ENCODE assay signal across 9 cellular contexts in genomic region chr3:128549283-128550112, GRCh38. TPM values are rescaled to one million over a fixed set of nuclear protein-coding genes. Genes with fewer than 3 reads are reported as not detected.
DNase-seq lines count a peak whose midpoint lies in the region; ATAC-seq and TF ChIP-seq lines count a peak whose summit lies in the region.
"Had no signal": no experiment of that assay in that cellular context is flagged by ENCODE, and none has a peak within 500 bp of the region (broad histone marks: within the 10 kb centered on the region; RNA-seq: fewer than 3 reads in every experiment).

No MANE protein-coding gene starts in this region.

- TF ChIP-seq CTCF in lower lobe of right lung (IDR thresholded peaks at IDR 0.05) (no peak), upper lobe of left lung (IDR thresholded peaks at IDR 0.05) (peak in 2 of 6 experiments; percentile 23 to 28)

- no peaks in the 10 kb centered on the region for H3K79me2 ChIP-seq in Karpas-422 (ENCODE audit: low read length)

- WGBS in upper lobe of left lung, 2 donors: 47 to 50% methylated on average over 13 to 20 of the region's 20 CpGs

- no peak for TF ChIP-seq POLR2A in upper lobe of left lung (IDR thresholded peaks at IDR 0.05)

- H3K36me3 ChIP-seq in lower lobe of right lung: no peaks in the 10 kb centered on the region
- H3K36me3 ChIP-seq in upper lobe of left lung: no peaks in the 10 kb centered on the region
- no peaks in the 10 kb centered on the region for H3K36me3 ChIP-seq in Karpas-422 (ENCODE audit: insufficient read depth, low read length)

- H3K4me3 ChIP-seq in lower lobe of right lung: no peak overlapping the region
- H3K4me3 ChIP-seq in upper lobe of left lung: peak overlapping the region in 1 of 4 donors; percentile 2
- no peak overlapping the region for H3K4me3 ChIP-seq in Karpas-422 (ENCODE audit: low read length)

- H3K9me3 ChIP-seq in lower lobe of right lung: no peaks in the 10 kb centered on the region
- H3K9me3 ChIP-seq in upper lobe of left lung: no peaks in the 10 kb centered on the region
- H3K9me3 ChIP-seq in Karpas-422 (ENCODE audit: low read length): no peaks in the 10 kb centered on the region

- no peak overlapping the region for H2AFZ ChIP-seq in Karpas-422 (ENCODE audit: low read length)

- H3K4me1 ChIP-seq in lower lobe of right lung (peaks cover 26% of the 10 kb centered on the region), upper lobe of left lung (peaks cover 12 to 33% (median 21%) of the 10 kb centered on the region in 4 donors), Karpas-422 (ENCODE audit: low read length) (no peaks in the 10 kb centered on the region)

- no peak overlapping the region for H3K9ac ChIP-seq in Karpas-422 (ENCODE audit: low read length)

- H3K9me2 ChIP-seq in Karpas-422 (replicated peaks; ENCODE audit: insufficient read depth, low read length): no peaks in the 10 kb centered on the region

- DNase-seq in OCI-M1 (lab: John Stamatoyannopoulos, UW) (peak; percentile 69), ecto neural progenitor cell (ENCODE audit: low spot score) (peak; percentile 45), lower lobe of right lung (peak; percentile 66), upper lobe of left lung (peak; percentile 66 to 69), Karpas-422 (no peak)
- DNase-seq: stimulated activated CD4-positive, alpha-beta T cell treated with anti-CD3 and anti-CD28 coated beads, Interleukin-2, amount 100 ng/mL, for 48 hours had no signal

- peak; percentile 70 to 95 (median 90) for TF ChIP-seq EP300 in upper lobe of left lung (IDR thresholded peaks at IDR 0.05)

- no peaks in the 10 kb centered on the region for H4K20me1 ChIP-seq in Karpas-422 (ENCODE audit: insufficient read depth, low read depth, low read length)

- no peak overlapping the region for H3K4me2 ChIP-seq in Karpas-422 (ENCODE audit: low read depth, low read length, poor library complexity, severe bottlenecking)

- H3K27ac ChIP-seq in lower lobe of right lung: peak overlapping the region; percentile 69
- peak overlapping the region; percentile 70 to 76 (median 74) for H3K27ac ChIP-seq in upper lobe of left lung
- no peak overlapping the region for H3K27ac ChIP-seq in Karpas-422 (ENCODE audit: low read length)

- H3K27me3 ChIP-seq in lower lobe of right lung (ENCODE audit: low read depth): peaks cover 4% of the 10 kb centered on the region
- H3K27me3 ChIP-seq in upper lobe of left lung: no peaks in the 10 kb centered on the region
- H3K27me3 ChIP-seq in Karpas-422 (ENCODE audit: low read length): no peaks in the 10 kb centered on the region

- intact Hi-C loops in lower lobe of right lung (cut with DNase I): no loop called here

- peak; percentile 75 to 78 for ATAC-seq in lower lobe of right lung
- ATAC-seq in upper lobe of left lung (ENCODE audit: low FRiP score in 2 of 2): peak; percentile 43 to 70
- ATAC-seq in HG02938 (IDR thresholded peaks at IDR 0.05; ENCODE audit: unreplicated experiment): no peak
- no peak for ATAC-seq in GM19467 (IDR thresholded peaks at IDR 0.05; ENCODE audit: unreplicated experiment)
- ATAC-seq in HG03039 (IDR thresholded peaks at IDR 0.05; ENCODE audit: unreplicated experiment): no peak

RNA-seq across cellular contexts. Expression of gene GATA2, which starts 56.5 kb away (rescaled TPM):
- total RNA-seq in lower lobe of right lung (68.3 TPM), upper lobe of left lung (10 to 100 TPM; 17.8 to 97.0 (median 63.0) TPM)
- not detected in 2 replicates for total RNA-seq in Karpas-422 (2014; rRNA removed; shearing (Covaris generic); ENCODE audit: low replicate concordance)

Comparison
In these comparisons a context has a peak if more than half of its experiments do, and no peak if none do; other contexts are left out.
1. ATAC-seq: peak in lower lobe of right lung (2 of 2) and upper lobe of left lung (2 of 2); none in HG02938 (single experiment), GM19467 (single experiment) and HG03039 (single experiment).
2. RNA of gene GATA2, which starts 56.5 kb away (total RNA-seq): 68.3 TPM in lower lobe of right lung (single experiment) and 17.8 to 97.0 TPM in upper lobe of left lung; not detected in Karpas-422; every median in the first group is over 10 times any median in the second.